In the genomic region with DNA sequence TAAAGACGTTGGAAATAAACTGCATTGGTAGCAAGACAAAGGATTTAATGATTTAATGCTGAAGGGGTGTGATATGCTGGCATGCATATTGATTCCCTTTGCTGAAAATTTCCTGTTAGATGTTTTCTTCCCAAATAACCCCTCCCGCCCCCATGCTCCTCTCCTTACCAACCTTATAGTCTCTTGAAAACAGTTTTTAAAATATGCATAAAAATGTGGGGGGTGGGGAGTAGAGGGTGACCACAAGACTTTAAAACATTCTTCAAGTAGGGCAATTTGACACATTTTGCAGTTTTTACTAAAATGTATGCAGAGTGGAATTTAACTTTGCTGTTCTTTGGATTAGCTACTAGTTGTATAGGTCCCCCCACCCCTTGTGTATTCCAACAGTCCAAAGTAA, we compare ENCODE assay signal across 11 cellular contexts. TPM values are rescaled to one million over a fixed set of nuclear protein-coding genes. Genes with fewer than 3 reads are reported as not detected.
A peak's percentile ranks its signal among the peaks of the same experiment; 100 is the strongest.
DNase-seq lines count a peak whose midpoint lies in the region; ATAC-seq and TF ChIP-seq lines count a peak whose summit lies in the region.
"Had no signal": no experiment of that assay in that cellular context is flagged by ENCODE, and none has a peak within 500 bp of the region (broad histone marks: within the 10 kb centered on the region; RNA-seq: fewer than 3 reads in every experiment).

No MANE protein-coding gene starts in this region.

- TF ChIP-seq CTCF in epithelial cell of proximal tubule (conservative IDR thresholded peaks at IDR 0.05; ENCODE audit: low read depth, low read length) = no peak
- no peak for TF ChIP-seq CTCF in nephron progenitor cell (IDR thresholded peaks at IDR 0.05)
- TF ChIP-seq CTCF in thyroid gland (IDR thresholded peaks at IDR 0.05) = no peak

- H3K4me3 ChIP-seq in MG63 (peak overlapping the region; percentile 50; the same call in 1 of the 2 replicates), epithelial cell of proximal tubule (ENCODE audit: low read depth, low read length) (peak overlapping the region; percentile 64), thyroid gland (replicated peaks in 1 of 3) (peak overlapping the region in 2 of 3 donors; percentile 43 to 81)
- no peak overlapping the region for H3K4me3 ChIP-seq in CD4-positive, alpha-beta memory T cell (ENCODE audit: low read length in 2 of 2)

- ATAC-seq in HG02981 (IDR thresholded peaks at IDR 0.05; ENCODE audit: unreplicated experiment) = no peak

- peak overlapping the region; percentile 91 for H3K4me3 Mint-ChIP-seq in nephron progenitor cell
- no peak overlapping the region for H3K4me3 Mint-ChIP-seq in CD4-positive, alpha-beta memory T cell
- H3K4me3 Mint-ChIP-seq: activated CD4-positive, alpha-beta T cell treated with anti-CD3 and anti-CD28 coated beads, Interleukin-2, amount 10 ng/mL, durations not matched to agents 24 days and 14 days; activated naive CD8-positive, alpha-beta T cell had no signal

- H3K27ac Mint-ChIP-seq in nephron progenitor cell = peak overlapping the region; percentile 100
- H3K27ac Mint-ChIP-seq in CD4-positive, alpha-beta memory T cell = no peak overlapping the region
- H3K27ac Mint-ChIP-seq: activated CD4-positive, alpha-beta T cell treated with anti-CD3 and anti-CD28 coated beads, Interleukin-2, amount 10 ng/mL, durations not matched to agents 24 days and 14 days; activated naive CD8-positive, alpha-beta T cell had no signal

- H3K36me3 ChIP-seq in MG63 (no peaks in the 10 kb centered on the region), thyroid gland (no peaks in the 10 kb centered on the region)
- H3K36me3 ChIP-seq in CD4-positive, alpha-beta memory T cell (ENCODE audit: insufficient read depth, low read length) = no peaks in the 10 kb centered on the region

- H3K27ac ChIP-seq in thyroid gland = peak overlapping the region; percentile 90 to 97 (median 97)
- no peak overlapping the region for H3K27ac ChIP-seq in CD4-positive, alpha-beta memory T cell (ENCODE audit: low read depth, low read length)

- TF ChIP-seq POLR2A in thyroid gland (IDR thresholded peaks at IDR 0.05) = no peak

- H3K27me3 Mint-ChIP-seq in nephron progenitor cell (ENCODE audit: low read depth, poor library complexity) = no peaks in the 10 kb centered on the region
- H3K27me3 Mint-ChIP-seq in CD4-positive, alpha-beta memory T cell = peaks cover 15 to 16% of the 10 kb centered on the region in 2 donors

- no peaks in the 10 kb centered on the region for H3K9me3 ChIP-seq in MG63
- H3K9me3 ChIP-seq in thyroid gland = no peaks in the 10 kb centered on the region
- H3K9me3 ChIP-seq in CD4-positive, alpha-beta memory T cell (ENCODE audit: control insufficient read depth in 1 of 2, low read length in 2 of 2) = no peaks in the 10 kb centered on the region

- no peaks in the 10 kb centered on the region for H3K27me3 ChIP-seq in MG63
- no peaks in the 10 kb centered on the region for H3K27me3 ChIP-seq in thyroid gland
- peaks cover 4% of the 10 kb centered on the region for H3K27me3 ChIP-seq in CD4-positive, alpha-beta memory T cell (ENCODE audit: insufficient read depth, low read length)

- no peaks in the 10 kb centered on the region for H3K36me3 Mint-ChIP-seq in nephron progenitor cell (ENCODE audit: low read depth)
- no peaks in the 10 kb centered on the region for H3K36me3 Mint-ChIP-seq in CD4-positive, alpha-beta memory T cell
- H3K36me3 Mint-ChIP-seq: activated naive CD8-positive, alpha-beta T cell had no signal

- H3K9me3 Mint-ChIP-seq in nephron progenitor cell = no peaks in the 10 kb centered on the region
- peaks cover 0 to 5% (median 0%) of the 10 kb centered on the region in 8 donors for H3K9me3 Mint-ChIP-seq in CD4-positive, alpha-beta memory T cell
- H3K9me3 Mint-ChIP-seq: activated CD4-positive, alpha-beta T cell treated with anti-CD3 and anti-CD28 coated beads, Interleukin-2, amount 10 ng/mL, durations not matched to agents 24 days and 14 days had no signal

- H3K4me1 ChIP-seq in thyroid gland = peaks cover 27 to 46% of the 10 kb centered on the region in 2 donors
- H3K4me1 ChIP-seq in CD4-positive, alpha-beta memory T cell (ENCODE audit: insufficient read depth, low read length) = no peaks in the 10 kb centered on the region

- CTCF ChIA-PET in CD4-positive, alpha-beta memory T cell (lab: Charles Lee; ENCODE audit: partially characterized antibody) = no interaction called here

- intact Hi-C loops in thyroid gland (cut with DNase I) = loop anchor here (10.0 kb wide), 1 partner anchor 166 kb away; no protein-coding TSS in a partner anchor
- intact Hi-C loops in CD4-positive, alpha-beta memory T cell (cut with micrococcal nuclease) = no loop called here

- DNase-seq in MG63 (no peak), epithelial cell of proximal tubule (ENCODE audit: low read depth) (no peak), nephron progenitor cell (no peak), thyroid gland (no peak), NCI-H2196 (lab: John Stamatoyannopoulos, UW; ENCODE audit: unreplicated experiment) (no peak)
- no peak for DNase-seq in CD4-positive, alpha-beta memory T cell
- DNase-seq in activated CD4-positive, alpha-beta T cell treated with anti-CD3 and anti-CD28 coated beads, Interleukin-2, amount 50 U/mL, for 48 hours = no peak
- DNase-seq: activated CD4-positive, alpha-beta T cell treated with anti-CD3 and anti-CD28 coated beads, Interleukin-2, amount 10 ng/mL, durations not matched to agents 24 days and 14 days; NCI-H510A treated with DMSO at 0.1 percent for 48 hours had no signal

- WGBS in thyroid gland, 2 donors = 11 to 19% methylated on average over 2 of the region's 2 CpGs

- peaks cover 97% of the 10 kb centered on the region for H3K4me1 Mint-ChIP-seq in nephron progenitor cell
- peaks cover 0 to 4% (median 3%) of the 10 kb centered on the region in 4 donors for H3K4me1 Mint-ChIP-seq in CD4-positive, alpha-beta memory T cell

- POLR2A ChIA-PET in CD4-positive, alpha-beta memory T cell (lab: Charles Lee; ENCODE audit: partially characterized antibody) = no interaction called here

RNA-seq across cellular contexts. Expression of gene RARB, which starts 0.9 kb away (rescaled TPM):
- total RNA-seq in MG63 (2014; rRNA removed; shearing (Covaris generic); ENCODE audit: low replicate concordance) = 1.5 and 2.4 TPM in 2 replicates
- total RNA-seq in epithelial cell of proximal tubule = 2.0 and 4.6 TPM in 2 replicates
- total RNA-seq in thyroid gland = 10 to 100 TPM; 13.6 to 31.5 (median 20.5) TPM
- total RNA-seq in CD4-positive, alpha-beta memory T cell = not detected
- polyA plus RNA-seq in CD4-positive, alpha-beta memory T cell = under 1 TPM in 1 of 2 donors, not detected in 1; 0.07 TPM
- total RNA-seq: activated CD4-positive, alpha-beta T cell treated with anti-CD3 and anti-CD28 coated beads, Interleukin-2, amount 10 ng/mL, durations not matched to agents 24 days and 14 days had no signal

Comparison
In these comparisons a context has a peak if more than half of its experiments do, and no peak if none do; other contexts are left out.
1. H3K4me3 ChIP-seq: peak in MG63 (single experiment), epithelial cell of proximal tubule (single experiment) and thyroid gland (2 of 3); none in CD4-positive, alpha-beta memory T cell (0 of 2).